Comparison of ENCODE assay signal across 23 cellular contexts in the genomic region with DNA sequence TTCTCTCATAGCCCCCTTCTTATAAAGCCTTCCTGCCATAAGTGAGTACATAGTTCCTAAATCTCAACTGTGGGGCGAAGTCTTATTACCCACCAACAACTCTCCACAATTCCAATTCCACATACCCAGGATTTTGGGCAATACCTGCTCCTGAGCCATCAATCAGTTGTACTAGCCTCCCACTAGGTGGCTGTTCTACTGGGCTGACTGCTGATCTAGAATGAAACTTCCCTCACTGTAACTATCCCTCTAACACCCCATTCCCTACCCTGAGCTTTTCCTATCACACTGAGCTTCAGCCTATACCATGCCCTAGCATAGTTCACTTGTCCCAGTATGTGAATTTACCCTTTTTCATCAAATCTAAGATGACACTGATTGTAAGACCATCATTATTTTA. TPM values are rescaled to one million over a fixed set of nuclear protein-coding genes. Genes with fewer than 3 reads are reported as not detected.
A peak's percentile ranks its signal among the peaks of the same experiment; 100 is the strongest.
DNase-seq lines count a peak whose midpoint lies in the region; ATAC-seq, FAIRE-seq and TF ChIP-seq lines count a peak whose summit lies in the region.
"Had no signal": no experiment of that assay in that cellular context is flagged by ENCODE, and none has a peak within 500 bp of the region (broad histone marks: within the 10 kb centered on the region; RNA-seq: fewer than 3 reads in every experiment).

No MANE protein-coding gene starts in this region.

- no peak for TF ChIP-seq POLR2A in A549 (IDR thresholded peaks at IDR 0.05; ENCODE audit: low read length)

- H3K4me3 Mint-ChIP-seq in astrocyte (ENCODE audit: unreplicated experiment), result no peak overlapping the region
- H3K4me3 Mint-ChIP-seq: activated naive CD8-positive, alpha-beta T cell; CD14-positive monocyte; mesothelial cell of epicardium; neural crest cell; stimulated activated naive B cell treated with anti-CD40 and anti-IgM and Interleukin-4, amounts not matched to agents 10 μg/mL and 1 μg/mL and 100 μg/mL, for 72 hours had no signal

- H3K27ac ChIP-seq in A549 (no peak overlapping the region), astrocyte (ENCODE audit: low read depth, low read length) (no peak overlapping the region)
- H3K27ac ChIP-seq: body of pancreas, esophagus muscularis mucosa, heart right ventricle, tibial artery had no signal

- H3K4me1 ChIP-seq in A549 (peaks cover 30% of the 10 kb centered on the region), astrocyte (ENCODE audit: insufficient read depth, low read length) (peaks cover 10% of the 10 kb centered on the region)

- peaks cover 78% of the 10 kb centered on the region for H4K20me1 ChIP-seq in astrocyte (ENCODE audit: insufficient read depth, low read length)

- no peaks in the 10 kb centered on the region for H3K36me3 Mint-ChIP-seq in astrocyte (ENCODE audit: low read depth, unreplicated experiment)
- H3K36me3 Mint-ChIP-seq: activated naive CD8-positive, alpha-beta T cell; CD14-positive monocyte; mesothelial cell of epicardium had no signal

- no peaks in the 10 kb centered on the region for H3K27me3 Mint-ChIP-seq in astrocyte (ENCODE audit: low read depth, unreplicated experiment)
- H3K27me3 Mint-ChIP-seq: activated naive CD8-positive, alpha-beta T cell; stimulated activated naive B cell treated with anti-CD40 and anti-IgM and Interleukin-4, amounts not matched to agents 10 μg/mL and 1 μg/mL and 100 μg/mL, for 72 hours had no signal

- no peaks in the 10 kb centered on the region for H3K36me3 ChIP-seq in astrocyte (ENCODE audit: insufficient read depth, low read length)
- H3K36me3 ChIP-seq: esophagus muscularis mucosa, heart right ventricle, tibial artery had no signal

- no peak overlapping the region for H3K4me3 ChIP-seq in A549
- H3K4me3 ChIP-seq in astrocyte (ENCODE audit: insufficient read depth, low read depth, low read length), result no peak overlapping the region
- H3K4me3 ChIP-seq: body of pancreas, esophagus muscularis mucosa, heart right ventricle, K562, tibial artery had no signal

- DNase-seq in A549 (ENCODE audit: low read depth in 1 of 2, low spot score in 1 of 2) (peak in 1 of 2 experiments; percentile 22), GM13977 (ENCODE audit: low spot score) (no peak), astrocyte (ENCODE audit: low read depth) (no peak), iPS-NIHi11 (ENCODE audit: low spot score) (peak; percentile 49), RPMI8226 (no peak)
- DNase-seq: activated T-cell treated with anti-CD3 and anti-CD28 coated beads, Interleukin-2, amount 50 U/mL, for 48 hours; body of pancreas; heart right ventricle; kidney glomerular epithelial cell; NCI-H1105; NCI-H69; stimulated activated naive B cell treated with anti-CD40 and anti-IgM and Interleukin-4, amounts not matched to agents 10 μg/mL and 1 μg/mL and 100 μg/mL, for 72 hours; tibial artery had no signal

- TF ChIP-seq RAD21 in A549 (conservative IDR thresholded peaks at IDR 0.05 in 1 of 2, IDR thresholded peaks at IDR 0.05 in 1 of 2), result peak in 1 of 2 experiments; percentile 25; a peak in 1 of 5 replicates

- no peaks in the 10 kb centered on the region for H3K9me3 Mint-ChIP-seq in astrocyte (ENCODE audit: unreplicated experiment)
- H3K9me3 Mint-ChIP-seq: CD14-positive monocyte; mesothelial cell of epicardium; neural crest cell; stimulated activated naive B cell treated with anti-CD40 and anti-IgM and Interleukin-4, amounts not matched to agents 10 μg/mL and 1 μg/mL and 100 μg/mL, for 72 hours had no signal

- H3K9ac ChIP-seq in astrocyte (ENCODE audit: low read length), result no peak overlapping the region

- H3K9me3 ChIP-seq in A549 (no peaks in the 10 kb centered on the region), astrocyte (ENCODE audit: insufficient read depth, low read depth, low read length) (no peaks in the 10 kb centered on the region)
- H3K9me3 ChIP-seq: body of pancreas, esophagus muscularis mucosa, heart right ventricle, tibial artery had no signal

- H3K4me1 Mint-ChIP-seq in astrocyte (ENCODE audit: low read depth, unreplicated experiment), result peaks cover 33% of the 10 kb centered on the region
- H3K4me1 Mint-ChIP-seq: CD14-positive monocyte had no signal

- no peak overlapping the region for H2AFZ ChIP-seq in astrocyte (ENCODE audit: low read depth, low read length)

- peaks cover 95% of the 10 kb centered on the region for H3K79me2 ChIP-seq in astrocyte (ENCODE audit: insufficient read depth, low read length)

- WGBS in A549 (ENCODE audit: missing lambda C conversion rate), result 96% methylated on average over 1 of the region's 1 CpG

- CTCF ChIA-PET in A549 (lab: Yijun Ruan, JAX), result interaction anchor here (0.6 to 14.0 kb wide), 7 partner anchors 15 to 1888 kb away, joined by 3 to 258 read pairs (median 3); no protein-coding TSS in a partner anchor

- H3K27ac Mint-ChIP-seq in astrocyte (ENCODE audit: unreplicated experiment), result peak overlapping the region; percentile 35
- H3K27ac Mint-ChIP-seq: activated naive CD8-positive, alpha-beta T cell; CD14-positive monocyte; mesothelial cell of epicardium; stimulated activated naive B cell treated with anti-CD40 and anti-IgM and Interleukin-4, amounts not matched to agents 10 μg/mL and 1 μg/mL and 100 μg/mL, for 72 hours had no signal

- ATAC-seq in A549, result peak; percentile 44 to 52; a peak in 3 of 6 replicates
- no peak for ATAC-seq in HG03159 (IDR thresholded peaks at IDR 0.05; ENCODE audit: unreplicated experiment)
- ATAC-seq in GM18867 (IDR thresholded peaks at IDR 0.05; ENCODE audit: unreplicated experiment), result no peak
- no peak for ATAC-seq in HG03280 (IDR thresholded peaks at IDR 0.05; ENCODE audit: unreplicated experiment)
- ATAC-seq: body of pancreas; heart right ventricle; K562; SK-N-SH treated with all-trans-retinoic acid at 6 μM for 48 hours; stimulated activated naive B cell treated with anti-CD40 and anti-IgM and Interleukin-4, amounts not matched to agents 10 μg/mL and 1 μg/mL and 100 μg/mL, for 72 hours had no signal

- H3K4me2 ChIP-seq in A549 (no peak overlapping the region), astrocyte (ENCODE audit: low read length) (no peak overlapping the region)

- no peaks in the 10 kb centered on the region for H3K27me3 ChIP-seq in astrocyte (ENCODE audit: insufficient read depth, low read length)
- H3K27me3 ChIP-seq: body of pancreas, esophagus muscularis mucosa, heart right ventricle, tibial artery had no signal

- FAIRE-seq in A549 (lab: Jason Lieb, UNC) (no peak), astrocyte (lab: Jason Lieb, UNC) (no peak)
- FAIRE-seq: K562 had no signal

- POLR2A ChIA-PET in A549 (lab: Yijun Ruan, JAX), result no interaction called here

- TF ChIP-seq EP300 in A549 (IDR thresholded peaks at IDR 0.05), result no peak

- no peak for TF ChIP-seq CTCF in A549 (IDR thresholded peaks at IDR 0.05)
- peak; percentile 21 for TF ChIP-seq CTCF in GM13977 (IDR thresholded peaks at IDR 0.05; ENCODE audit: extremely low read depth, insufficient read depth, missing control alignments)
- TF ChIP-seq CTCF in astrocyte (IDR thresholded peaks at IDR 0.05; ENCODE audit: insufficient read depth, low read depth, low read length), result no peak

- in situ Hi-C loops in GM13977 (cut with MboI; ENCODE audit: low pct_unique_long_range_greater_than_20kb, low sequenced_read_pairs, unreplicated experiment), result no loop called here

TF ChIP-seq in A549, 52 proteins besides CTCF, POLR2A, EP300 and RAD21:
- TF ChIP-seq SMC3 (IDR thresholded peaks at IDR 0.05), result peak; percentile 12; the same call in 1 of the 3 replicates
- TF ChIP-seq, protein P1, sequence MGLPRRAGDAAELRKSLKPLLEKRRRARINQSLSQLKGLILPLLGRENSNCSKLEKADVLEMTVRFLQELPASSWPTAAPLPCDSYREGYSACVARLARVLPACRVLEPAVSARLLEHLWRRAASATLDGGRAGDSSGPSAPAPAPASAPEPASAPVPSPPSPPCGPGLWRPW (IDR thresholded peaks at IDR 0.05), result no peak

RNA-seq across cellular contexts. Expression of a gene that starts 52.5 kb away (rescaled TPM):
- polyA plus RNA-seq in A549 (2011; rRNA removed) (39.7 and 48.2 TPM in 2 replicates), A549 (2017; fragmentation: RNase III; extraction: RNeasy Plus Mini Kit Qiagen cat#74134 plus additional on column Dnase treatment) (37.9 to 44.0 TPM (median 40.2 TPM) in 3 replicates)
- polyA plus RNA-seq in A549 (2012; cell fraction: cytosol; rRNA removed), result 17.1 and 21.7 TPM in 2 replicates
- 8.8 and 10.4 TPM in 2 replicates for polyA plus RNA-seq in A549 (2012; cell fraction: nucleus; rRNA removed)
- 7.8 and 9.1 TPM in 2 replicates for polyA minus RNA-seq in A549 (2011; rRNA and poly(A)+ RNA removed)
- total RNA-seq in astrocyte, result 120 and 150 TPM in 2 replicates

Comparison
In these comparisons a context has a peak if more than half of its experiments do, and no peak if none do; other contexts are left out.
1. ATAC-seq: peak in A549 (2 of 2); none in HG03159 (single experiment), GM18867 (single experiment) and HG03280 (single experiment).